ENCODE assay signal across 1 cellular context in genomic region chr21:37365657-37366487, GRCh38.
A peak's percentile ranks its signal among the peaks of the same experiment; 100 is the strongest.
TF ChIP-seq lines count a peak whose summit lies in the region.

No MANE protein-coding gene starts in this region.

TF ChIP-seq in A549, 52 proteins besides CTCF, POLR2A, EP300 and RAD21 (continued from another document):
- TF ChIP-seq CHD2 (IDR thresholded peaks at IDR 0.05; ENCODE audit: low read length, partially characterized antibody) (peak; percentile 31), PHF8 (IDR thresholded peaks at IDR 0.05; ENCODE audit: borderline replicate concordance, low read depth) (peak; percentile 79), RFX5 (IDR thresholded peaks at IDR 0.05) (no peak), MAX (IDR thresholded peaks at IDR 0.05) (peak; percentile 52; the same call in 1 of the 2 replicates), CBX8 (IDR thresholded peaks at IDR 0.05) (no peak), HDAC2 (IDR thresholded peaks at IDR 0.05) (no peak), FOSL2 (IDR thresholded peaks at IDR 0.05) (no peak), FOSL2 (CRISPR knock-in tag; IDR thresholded peaks at IDR 0.05) (no peak), KDM1A (IDR thresholded peaks at IDR 0.05; ENCODE audit: low read depth) (no peak)
TF ChIP-seq in A549: peak in this region for 9.
